1 cellular context compared by ENCODE assay signal in genomic region chr13:23620613-23621315, GRCh38.
TF ChIP-seq lines count a peak whose summit lies in the region.

No MANE protein-coding gene starts in this region.

TF ChIP-seq in GM12878, 131 proteins besides CTCF, POLR2A, EP300 and RAD21:
- TF ChIP-seq ASH2L (IDR thresholded peaks at IDR 0.05; ENCODE audit: borderline replicate concordance, low read depth) (no peak), PML (IDR thresholded peaks at IDR 0.05; ENCODE audit: low read length) (no peak), HCFC1 (IDR thresholded peaks at IDR 0.05; ENCODE audit: low read length) (no peak), SPI1 (IDR thresholded peaks at IDR 0.05; ENCODE audit: borderline replicate concordance, insufficient read depth, low read depth, low read length) (no peak), ZBTB40 (IDR thresholded peaks at IDR 0.05; ENCODE audit: borderline replicate concordance) (no peak), CBX3 (IDR thresholded peaks at IDR 0.05; ENCODE audit: borderline replicate concordance, low read depth) (no peak), ZSCAN29 (IDR thresholded peaks at IDR 0.05) (no peak)
